Comparison of ENCODE assay signal across 16 cellular contexts in genomic region chr15:70495988-70496387, GRCh38.
A peak's percentile ranks its signal among the peaks of the same experiment; 100 is the strongest.
DNase-seq lines count a peak whose midpoint lies in the region; ATAC-seq and TF ChIP-seq lines count a peak whose summit lies in the region.
"Had no signal": no experiment of that assay in that cellular context is flagged by ENCODE, and none has a peak within 500 bp of the region (broad histone marks: within the 10 kb centered on the region; RNA-seq: fewer than 3 reads in every experiment).

No MANE protein-coding gene starts in this region.

- H3K9me2 ChIP-seq in Loucy (replicated peaks; ENCODE audit: low read depth, low read length), result no peaks in the 10 kb centered on the region

- H3K4me2 ChIP-seq in BLaER1, result peak overlapping the region; percentile 58
- peak overlapping the region; percentile 70 for H3K4me2 ChIP-seq in Loucy (ENCODE audit: low read depth, low read length, poor library complexity, severe bottlenecking)

- H3K4me1 ChIP-seq in BLaER1 (peaks cover 43% of the 10 kb centered on the region), Loucy (ENCODE audit: insufficient read depth, low read length, poor library complexity, severe bottlenecking) (peaks cover 96% of the 10 kb centered on the region)

- intact Hi-C loops in posterior vena cava (cut with DNase I) (no loop called here), sciatic nerve (cut with DNase I) (no loop called here)

- no peaks in the 10 kb centered on the region for H3K79me2 ChIP-seq in Loucy (ENCODE audit: insufficient read depth, low read length)

- H3K4me3 ChIP-seq in BLaER1 (no peak overlapping the region), Loucy (ENCODE audit: low read length, poor library complexity, severe bottlenecking) (no peak overlapping the region)
- H3K4me3 ChIP-seq: SK-N-MC had no signal

- H3K27me3 ChIP-seq in BLaER1, result peaks cover 85% of the 10 kb centered on the region
- H3K27me3 ChIP-seq in Loucy (ENCODE audit: insufficient read depth, low read length, poor library complexity, severe bottlenecking), result no peaks in the 10 kb centered on the region

- no peak overlapping the region for H3K27ac Mint-ChIP-seq in chondrocyte (ENCODE audit: unreplicated experiment)

- no peak overlapping the region for H3K4me3 Mint-ChIP-seq in chondrocyte (ENCODE audit: unreplicated experiment)

- DNase-seq in chondrocyte (ENCODE audit: low spot score), result peak; percentile 53
- DNase-seq in posterior vena cava (ENCODE audit: low spot score), result peak; percentile 58
- no peak for DNase-seq in sciatic nerve (ENCODE audit: low spot score)
- DNase-seq in NK-92 treated with Interleukin-12 subunit alpha and Interleukin-12 subunit beta, amount 100 ng/mL, for 24 hours (lab: John Stamatoyannopoulos, UW), result no peak
- no peak for DNase-seq in NCI-H345 treated with DMSO at 0.1 percent for 48 hours (lab: John Stamatoyannopoulos, UW; ENCODE audit: unreplicated experiment)
- no peak for DNase-seq in SHP77 (lab: John Stamatoyannopoulos, UW)
- DNase-seq: CD4-positive, alpha-beta memory T cell; DND-41; Karpas-422; NCI-H1417 treated with DMSO at 0.1 percent for 48 hours; NCI-H2029 treated with DMSO at 0.1 percent for 48 hours; NCI-H510A treated with DMSO at 0.1 percent for 48 hours; RPMI8226 had no signal

- H3K36me3 ChIP-seq in BLaER1, result no peaks in the 10 kb centered on the region
- H3K36me3 ChIP-seq in Loucy (ENCODE audit: insufficient read depth, low read length), result no peaks in the 10 kb centered on the region

- TF ChIP-seq CTCF in Loucy (conservative IDR thresholded peaks at IDR 0.05; ENCODE audit: low read length) (no peak), chondrocyte (IDR thresholded peaks at IDR 0.05) (no peak)

- no peak overlapping the region for H2AFZ ChIP-seq in Loucy (ENCODE audit: low read length)

- peaks cover 6% of the 10 kb centered on the region for H3F3A ChIP-seq in Loucy (ENCODE audit: low read depth)

- ATAC-seq in sciatic nerve, result no peak

- no peaks in the 10 kb centered on the region for H3K9me3 Mint-ChIP-seq in chondrocyte (ENCODE audit: low read depth)
- H3K9me3 Mint-ChIP-seq: CD4-positive, alpha-beta memory T cell had no signal

- H3K4me1 Mint-ChIP-seq in chondrocyte (ENCODE audit: low read depth), result peaks cover 69% of the 10 kb centered on the region

- H4K20me1 ChIP-seq in BLaER1 (peaks cover 100% of the 10 kb centered on the region), Loucy (ENCODE audit: insufficient read depth, low read length, poor library complexity, severe bottlenecking) (no peaks in the 10 kb centered on the region)

- H3K27ac ChIP-seq in BLaER1, result no peak overlapping the region
- H3K27ac ChIP-seq: SK-N-MC had no signal

- no peak overlapping the region for H3K9ac ChIP-seq in BLaER1
- H3K9ac ChIP-seq in Loucy (ENCODE audit: low read depth, low read length, poor library complexity, severe bottlenecking), result peak overlapping the region; percentile 48

- H3K9me3 ChIP-seq in BLaER1 (no peaks in the 10 kb centered on the region), Loucy (ENCODE audit: insufficient read depth, low read depth, low read length) (no peaks in the 10 kb centered on the region)

- no peaks in the 10 kb centered on the region for H3K36me3 Mint-ChIP-seq in chondrocyte (ENCODE audit: low read depth)
- H3K36me3 Mint-ChIP-seq: CD4-positive, alpha-beta memory T cell had no signal

- H3K27me3 Mint-ChIP-seq in chondrocyte (ENCODE audit: low read depth), result no peaks in the 10 kb centered on the region
- H3K27me3 Mint-ChIP-seq: CD4-positive, alpha-beta memory T cell had no signal

Comparison
In these comparisons a context has a peak if more than half of its experiments do, and no peak if none do; other contexts are left out.
1. DNase-seq: peak in chondrocyte (single experiment) and posterior vena cava (single experiment); none in sciatic nerve (single experiment), NK-92 treated with Interleukin-12 subunit alpha and Interleukin-12 subunit beta, amount 100 ng/mL, for 24 hours (single experiment), NCI-H345 treated with DMSO at 0.1 percent for 48 hours (single experiment) and SHP77 (0 of 2).